ENCODE assay signal across 8 cellular contexts in the genomic region with DNA sequence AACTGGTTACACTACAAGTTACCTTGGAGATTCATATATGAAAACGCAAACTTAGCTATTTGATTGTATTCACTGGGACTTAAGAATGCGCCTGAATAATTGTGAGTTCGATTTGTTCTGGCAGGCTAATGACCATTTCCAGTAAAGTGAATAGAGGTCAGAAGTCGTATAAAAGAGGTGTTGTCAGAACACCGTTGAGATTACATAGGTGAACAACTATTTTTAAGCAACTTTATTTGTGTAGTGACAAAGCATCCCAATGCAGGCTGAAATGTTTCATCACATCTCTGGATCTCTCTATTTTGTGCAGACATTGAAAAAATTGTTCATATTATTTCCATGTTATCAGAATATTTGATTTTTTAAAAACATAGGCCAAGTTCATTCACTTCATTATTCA.
"Had no signal": no experiment of that assay in that cellular context is flagged by ENCODE, and none has a peak within 500 bp of the region (broad histone marks: within the 10 kb centered on the region; RNA-seq: fewer than 3 reads in every experiment).

No MANE protein-coding gene starts in this region.

- ATAC-seq: GM12878 had no signal

- H3K4me3 ChIP-seq: GM12878 had no signal

- FAIRE-seq: G401.6, GM12878, GM12891, GM12892, GM18507, GM19239 had no signal

- DNase-seq: GDM1, GF-D8 had no signal
